15 cellular contexts compared by ENCODE assay signal in genomic region chr5:14475013-14475412, GRCh38.
A peak's percentile ranks its signal among the peaks of the same experiment; 100 is the strongest.
DNase-seq lines count a peak whose midpoint lies in the region; ATAC-seq, FAIRE-seq and TF ChIP-seq lines count a peak whose summit lies in the region.
"Had no signal": no experiment of that assay in that cellular context is flagged by ENCODE, and none has a peak within 500 bp of the region (broad histone marks: within the 10 kb centered on the region; RNA-seq: fewer than 3 reads in every experiment).

No MANE protein-coding gene starts in this region.

- H3K27me3 ChIP-seq in GM23338 (ENCODE audit: insufficient read depth) (no peaks in the 10 kb centered on the region), SK-N-SH (ENCODE audit: insufficient read depth) (no peaks in the 10 kb centered on the region)

- TF ChIP-seq CTCF in GM23338 (conservative IDR thresholded peaks at IDR 0.05; ENCODE audit: low read depth in 2 of 2) (no peak), SK-N-SH (IDR thresholded peaks at IDR 0.05) (no peak), osteocyte (IDR thresholded peaks at IDR 0.05) (no peak)

- WGBS in SK-N-SH (ENCODE audit: low lambda C conversion rate), result 98% methylated on average over 4 of the region's 4 CpGs

- no peak for TF ChIP-seq RAD21 in SK-N-SH (IDR thresholded peaks at IDR 0.05; ENCODE audit: low read length)

- no peak for DNase-seq in GM23338 (ENCODE audit: low spot score)
- DNase-seq in SK-N-SH, result no peak
- DNase-seq in osteocyte (ENCODE audit: extremely low spot score, unreplicated experiment), result no peak
- DNase-seq in activated CD8-positive, alpha-beta memory T cell treated with anti-CD3 and anti-CD28 coated beads for 24 hours, result no peak
- no peak for DNase-seq in NCI-H82 (lab: John Stamatoyannopoulos, UW)
- no peak for DNase-seq in GM19239 (ENCODE audit: insufficient read length, low spot score)
- no peak for DNase-seq in NCI-H69 (lab: John Stamatoyannopoulos, UW)
- DNase-seq: AML-193, NCI-H1092, NCI-H2227 treated with DMSO at 0.1 percent for 48 hours, NCI-H526, SIG-M5 had no signal

- H3F3A ChIP-seq in GM23338 (replicated peaks; ENCODE audit: low read depth) (no peaks in the 10 kb centered on the region), SK-N-SH (replicated peaks; ENCODE audit: insufficient read depth) (peaks cover 56% of the 10 kb centered on the region)

- H4K20me1 ChIP-seq in GM23338 (replicated peaks; ENCODE audit: insufficient read depth), result no peaks in the 10 kb centered on the region; the same call in 1 of the 2 replicates
- H4K20me1 ChIP-seq in SK-N-SH (ENCODE audit: insufficient read depth), result no peaks in the 10 kb centered on the region

- POLR2A ChIA-PET in SK-N-SH (lab: Yijun Ruan, JAX), result no interaction called here

- H3K27ac ChIP-seq in GM23338 (ENCODE audit: low read depth) (no peak overlapping the region), SK-N-SH (ENCODE audit: low read depth in 2 of 2, low read length in 1 of 2) (peak overlapping the region; percentile 51 to 74; a peak in 3 of 4 replicates)

- CTCF ChIA-PET in SK-N-SH (lab: Yijun Ruan, JAX), result interaction anchor here (0.8 to 3.1 kb wide), 5 partner anchors 24 to 173 kb away, joined by 3 to 14 read pairs (median 5); no protein-coding TSS in a partner anchor

- no peaks in the 10 kb centered on the region for H3K79me2 ChIP-seq in GM23338 (replicated peaks; ENCODE audit: insufficient read depth)
- peaks cover 68% of the 10 kb centered on the region for H3K79me2 ChIP-seq in SK-N-SH (ENCODE audit: insufficient read depth)

- no peak overlapping the region for H2AFZ ChIP-seq in GM23338
- no peak overlapping the region for H2AFZ ChIP-seq in SK-N-SH (ENCODE audit: low read depth)

- H3K36me3 Mint-ChIP-seq in GM23338 (ENCODE audit: low read depth), result peaks cover 30% of the 10 kb centered on the region
- peaks cover 59% of the 10 kb centered on the region for H3K36me3 Mint-ChIP-seq in osteocyte (ENCODE audit: unreplicated experiment)

- no peak overlapping the region for H3K9ac ChIP-seq in SK-N-SH

- ATAC-seq in GM23338 (no peak), esophagus mucosa (peak; percentile 92)
- ATAC-seq: K562, Panc1 had no signal

- H3K4me3 Mint-ChIP-seq in GM23338 (no peak overlapping the region), osteocyte (ENCODE audit: unreplicated experiment) (no peak overlapping the region)

- H3K4me1 Mint-ChIP-seq in GM23338 (no peaks in the 10 kb centered on the region), osteocyte (ENCODE audit: unreplicated experiment) (peaks cover 3% of the 10 kb centered on the region)

- H3K4me3 ChIP-seq in GM23338 (no peak overlapping the region), SK-N-SH (ENCODE audit: low read depth in 2 of 2, low read length in 1 of 2) (no peak overlapping the region)
- H3K4me3 ChIP-seq: K562 had no signal

- no peaks in the 10 kb centered on the region for H3K9me3 Mint-ChIP-seq in GM23338
- H3K9me3 Mint-ChIP-seq in osteocyte (ENCODE audit: unreplicated experiment), result no peaks in the 10 kb centered on the region

- no peaks in the 10 kb centered on the region for H3K9me2 ChIP-seq in GM23338 (ENCODE audit: insufficient read depth)
- no peaks in the 10 kb centered on the region for H3K9me2 ChIP-seq in SK-N-SH

- H3K9me3 ChIP-seq in SK-N-SH, result no peaks in the 10 kb centered on the region

- no peak for FAIRE-seq in GM19239 (lab: Jason Lieb, UNC)
- FAIRE-seq: K562 had no signal

- H3K27ac Mint-ChIP-seq in GM23338, result peak overlapping the region; percentile 68
- H3K27ac Mint-ChIP-seq in osteocyte (ENCODE audit: unreplicated experiment), result peak overlapping the region; percentile 14

- H3K4me1 ChIP-seq in GM23338 (ENCODE audit: insufficient read depth), result no peaks in the 10 kb centered on the region
- H3K4me1 ChIP-seq in SK-N-SH (ENCODE audit: control insufficient read depth in 1 of 2, insufficient read depth in 2 of 2, low read depth in 1 of 2, low read length in 1 of 2), result peaks cover 18 to 19% of the 10 kb centered on the region in 2 experiments; a peak in 3 of 4 replicates

- TF ChIP-seq EP300 in SK-N-SH (IDR thresholded peaks at IDR 0.05; ENCODE audit: borderline replicate concordance in 1 of 2, low read depth in 1 of 2, low read length in 1 of 2), result no peak

- peaks cover 2% of the 10 kb centered on the region for H3K27me3 Mint-ChIP-seq in GM23338 (ENCODE audit: insufficient read depth, low read depth, poor library complexity)
- H3K27me3 Mint-ChIP-seq in osteocyte (ENCODE audit: unreplicated experiment), result no peaks in the 10 kb centered on the region

- peaks cover 20% of the 10 kb centered on the region for H3K36me3 ChIP-seq in GM23338 (ENCODE audit: insufficient read depth)
- peaks cover 96 to 99% of the 10 kb centered on the region in 2 experiments for H3K36me3 ChIP-seq in SK-N-SH (replicated peaks in 1 of 2; ENCODE audit: control insufficient read depth in 1 of 2, insufficient read depth in 2 of 2, low read length in 1 of 2)

- H3K4me2 ChIP-seq in GM23338 (no peak overlapping the region), SK-N-SH (no peak overlapping the region)

TF ChIP-seq in GM23338, 12 proteins besides CTCF, POLR2A, EP300 and RAD21:
- TF ChIP-seq EZH2 (IDR thresholded peaks at IDR 0.05; ENCODE audit: low read depth, unreplicated experiment) (no peak), ZNF114 (CRISPR knock-in tag; IDR thresholded peaks at IDR 0.05) (no peak), NANOG (IDR thresholded peaks at IDR 0.05; ENCODE audit: borderline replicate concordance) (no peak), ZNF331 (CRISPR knock-in tag; IDR thresholded peaks at IDR 0.05; ENCODE audit: low read depth) (no peak), EZH2phosphoT487 (IDR thresholded peaks at IDR 0.05; ENCODE audit: unreplicated experiment) (no peak)
- TF ChIP-seq, protein P1, sequence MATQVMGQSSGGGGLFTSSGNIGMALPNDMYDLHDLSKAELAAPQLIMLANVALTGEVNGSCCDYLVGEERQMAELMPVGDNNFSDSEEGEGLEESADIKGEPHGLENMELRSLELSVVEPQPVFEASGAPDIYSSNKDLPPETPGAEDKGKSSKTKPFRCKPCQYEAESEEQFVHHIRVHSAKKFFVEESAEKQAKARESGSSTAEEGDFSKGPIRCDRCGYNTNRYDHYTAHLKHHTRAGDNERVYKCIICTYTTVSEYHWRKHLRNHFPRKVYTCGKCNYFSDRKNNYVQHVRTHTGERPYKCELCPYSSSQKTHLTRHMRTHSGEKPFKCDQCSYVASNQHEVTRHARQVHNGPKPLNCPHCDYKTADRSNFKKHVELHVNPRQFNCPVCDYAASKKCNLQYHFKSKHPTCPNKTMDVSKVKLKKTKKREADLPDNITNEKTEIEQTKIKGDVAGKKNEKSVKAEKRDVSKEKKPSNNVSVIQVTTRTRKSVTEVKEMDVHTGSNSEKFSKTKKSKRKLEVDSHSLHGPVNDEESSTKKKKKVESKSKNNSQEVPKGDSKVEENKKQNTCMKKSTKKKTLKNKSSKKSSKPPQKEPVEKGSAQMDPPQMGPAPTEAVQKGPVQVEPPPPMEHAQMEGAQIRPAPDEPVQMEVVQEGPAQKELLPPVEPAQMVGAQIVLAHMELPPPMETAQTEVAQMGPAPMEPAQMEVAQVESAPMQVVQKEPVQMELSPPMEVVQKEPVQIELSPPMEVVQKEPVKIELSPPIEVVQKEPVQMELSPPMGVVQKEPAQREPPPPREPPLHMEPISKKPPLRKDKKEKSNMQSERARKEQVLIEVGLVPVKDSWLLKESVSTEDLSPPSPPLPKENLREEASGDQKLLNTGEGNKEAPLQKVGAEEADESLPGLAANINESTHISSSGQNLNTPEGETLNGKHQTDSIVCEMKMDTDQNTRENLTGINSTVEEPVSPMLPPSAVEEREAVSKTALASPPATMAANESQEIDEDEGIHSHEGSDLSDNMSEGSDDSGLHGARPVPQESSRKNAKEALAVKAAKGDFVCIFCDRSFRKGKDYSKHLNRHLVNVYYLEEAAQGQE (IDR thresholded peaks at IDR 0.05; ENCODE audit: unreplicated experiment), result no peak

TF ChIP-seq in SK-N-SH, 30 proteins besides CTCF, POLR2A, EP300 and RAD21 (continues in another document):
- TF ChIP-seq TEAD4 (IDR thresholded peaks at IDR 0.05; ENCODE audit: borderline replicate concordance, insufficient read depth) (no peak), RCOR1 (IDR thresholded peaks at IDR 0.05; ENCODE audit: low read length) (no peak), JUND (IDR thresholded peaks at IDR 0.05) (no peak), ELF1 (IDR thresholded peaks at IDR 0.05) (no peak), TAF1 (IDR thresholded peaks at IDR 0.05; ENCODE audit: borderline replicate concordance, low read depth, low read length) (no peak), FOXM1 (IDR thresholded peaks at IDR 0.05; ENCODE audit: low read depth) (no peak), EZH2phosphoT487 (IDR thresholded peaks at IDR 0.05; ENCODE audit: borderline replicate concordance, low read depth) (no peak)
- TF ChIP-seq, protein P1 (IDR thresholded peaks at IDR 0.05; ENCODE audit: low read depth, low read length), result no peak
